Comparison of ENCODE assay signal across 7 cellular contexts in genomic region chr15:20978057-20978456, GRCh38.
DNase-seq lines count a peak whose midpoint lies in the region; ATAC-seq, FAIRE-seq and TF ChIP-seq lines count a peak whose summit lies in the region.
"Not testable (repeated sequence)": the region's sequence is repeated elsewhere in the genome, so short reads cannot be mapped to it uniquely, and the experiment has no call there.

No MANE protein-coding gene starts in this region.

- not testable (repeated sequence) for H3K4me3 ChIP-seq in HepG2 (replicated peaks in 1 of 3; ENCODE audit: insufficient read depth in 1 of 3, low read depth in 2 of 3, low read length in 3 of 3)

- H3K9me3 ChIP-seq in HepG2 (ENCODE audit: low read length) = not testable (repeated sequence)

- TF ChIP-seq CTCF in HepG2 (CRISPR knock-in tag; IDR thresholded peaks at IDR 0.05) = not testable (repeated sequence)

- WGBS in HepG2 (ENCODE audit: low lambda C conversion rate) = no CpG with 5 or more reads among the region's 1 CpG

- not testable (repeated sequence) for H3K36me3 ChIP-seq in HepG2 (replicated peaks in 1 of 2; ENCODE audit: control insufficient read depth in 1 of 2, insufficient read depth in 2 of 2, low read length in 2 of 2)

- H3K9ac ChIP-seq in HepG2 (ENCODE audit: insufficient read depth, low read depth, low read length) = not testable (repeated sequence)

- not testable (repeated sequence) for H2AFZ ChIP-seq in HepG2 (ENCODE audit: low read length)

- intact Hi-C loops in HepG2 (cut with micrococcal nuclease; ENCODE audit: unreplicated experiment) = not testable (repeated sequence)

- not testable (repeated sequence) for H3K4me1 Mint-ChIP-seq in activated CD8-positive, alpha-beta memory T cell treated with anti-CD3 and anti-CD28 coated beads, Interleukin-2, amount 10 ng/mL, durations not matched to agents 7 days and 5 days

- not testable (repeated sequence) for H3K27ac Mint-ChIP-seq in activated CD8-positive, alpha-beta memory T cell treated with anti-CD3 and anti-CD28 coated beads, Interleukin-2, amount 10 ng/mL, durations not matched to agents 7 days and 5 days

- FAIRE-seq in HepG2 (lab: Jason Lieb, UNC) = not testable (repeated sequence)

- not testable (repeated sequence) for TF ChIP-seq EP300 in HepG2 (IDR thresholded peaks at IDR 0.05; ENCODE audit: low read depth in 2 of 2, low read length in 2 of 2); HepG2 (CRISPR knock-in tag; IDR thresholded peaks at IDR 0.05; ENCODE audit: borderline replicate concordance)

- CTCF ChIA-PET in activated CD8-positive, alpha-beta memory T cell treated with anti-CD3 and anti-CD28 coated beads, Interleukin-2, amount 10 ng/mL, durations not matched to agents 7 days and 5 days (lab: Charles Lee); HepG2 (lab: Yijun Ruan, JAX; ENCODE audit: low intra/inter-chr PET ratio, low total read pairs): not testable (repeated sequence)

- not testable (repeated sequence) for H4K20me1 ChIP-seq in HepG2 (ENCODE audit: insufficient read depth, low read length)

- not testable (repeated sequence) for H3K4me2 ChIP-seq in HepG2 (ENCODE audit: low read depth, low read length)

- not testable (repeated sequence) for H3K27me3 ChIP-seq in HepG2 (ENCODE audit: control insufficient read depth in 1 of 2, insufficient read depth in 2 of 2, low read length in 2 of 2)

- H3K27ac ChIP-seq in HepG2 (ENCODE audit: extremely low read length, insufficient read depth, low read length) = not testable (repeated sequence)

- H3K27me3 Mint-ChIP-seq in activated CD8-positive, alpha-beta memory T cell treated with anti-CD3 and anti-CD28 coated beads, Interleukin-2, amount 10 ng/mL, durations not matched to agents 7 days and 5 days = not testable (repeated sequence)

- H3K9me3 Mint-ChIP-seq in activated CD8-positive, alpha-beta memory T cell treated with anti-CD3 and anti-CD28 coated beads, Interleukin-2, amount 10 ng/mL, durations not matched to agents 7 days and 5 days (ENCODE audit: low read depth) = not testable (repeated sequence)

- POLR2A ChIA-PET in HepG2 (lab: Yijun Ruan, JAX) = not testable (repeated sequence)

- not testable (repeated sequence) for H3K4me1 ChIP-seq in HepG2 (ENCODE audit: insufficient read depth, low read length)

- ATAC-seq in GM18867 (IDR thresholded peaks at IDR 0.05; ENCODE audit: unreplicated experiment) = peak; percentile 89
- ATAC-seq in GM21367 (IDR thresholded peaks at IDR 0.05; ENCODE audit: unreplicated experiment) = peak; percentile 55
- ATAC-seq in HG02623 (IDR thresholded peaks at IDR 0.05; ENCODE audit: unreplicated experiment) = peak; percentile 88
- peak; percentile 64 for ATAC-seq in HG03108 (IDR thresholded peaks at IDR 0.05; ENCODE audit: unreplicated experiment)
- peak; percentile 78 for ATAC-seq in HG03571 (IDR thresholded peaks at IDR 0.05; ENCODE audit: unreplicated experiment)
- peak; percentile 84 for ATAC-seq in activated CD8-positive, alpha-beta memory T cell treated with anti-CD3 and anti-CD28 coated beads, Interleukin-2, amount 10 ng/mL, durations not matched to agents 7 days and 5 days
- peak; percentile 91 for ATAC-seq in HepG2

- not testable (repeated sequence) for BruUV-seq in HepG2 (replicated peaks; lab: Mats Ljungman, UMichigan)

- DNase-seq in activated CD8-positive, alpha-beta memory T cell treated with anti-CD3 and anti-CD28 coated beads, Interleukin-2, amount 10 ng/mL, durations not matched to agents 7 days and 5 days; HepG2 (ENCODE audit: low spot score): not testable (repeated sequence)

- H3K79me2 ChIP-seq in HepG2 (ENCODE audit: insufficient read depth, low read length) = not testable (repeated sequence)

- H3K4me3 Mint-ChIP-seq in activated CD8-positive, alpha-beta memory T cell treated with anti-CD3 and anti-CD28 coated beads, Interleukin-2, amount 10 ng/mL, durations not matched to agents 7 days and 5 days = not testable (repeated sequence)

- TF ChIP-seq POLR2A in HepG2 (IDR thresholded peaks at IDR 0.05; ENCODE audit: insufficient read depth in 1 of 2, low read depth in 2 of 2, low read length in 2 of 2) = not testable (repeated sequence)

- not testable (repeated sequence) for H3K36me3 Mint-ChIP-seq in activated CD8-positive, alpha-beta memory T cell treated with anti-CD3 and anti-CD28 coated beads, Interleukin-2, amount 10 ng/mL, durations not matched to agents 7 days and 5 days

- in situ Hi-C loops in HepG2 (cut with HindIII; ENCODE audit: extremely low pct_ligation_motif_present, low pct_unique_long_range_greater_than_20kb) = not testable (repeated sequence)

- not testable (repeated sequence) for TF ChIP-seq RAD21 in HepG2 (CRISPR knock-in tag; IDR thresholded peaks at IDR 0.05)
